Comparison of ENCODE assay signal across 8 cellular contexts in genomic region chr3:13495921-13496723, GRCh38.
A peak's percentile ranks its signal among the peaks of the same experiment; 100 is the strongest.
DNase-seq lines count a peak whose midpoint lies in the region; ATAC-seq and TF ChIP-seq lines count a peak whose summit lies in the region.

No MANE protein-coding gene starts in this region.

- TF ChIP-seq CTCF in GM12801 (IDR thresholded peaks at IDR 0.05; ENCODE audit: extremely low read depth, insufficient read length), result peak; percentile 84

- peak; percentile 43 for DNase-seq in NCI-H2171 (lab: John Stamatoyannopoulos, UW)
- DNase-seq in activated CD4-positive, CD25-positive, alpha-beta regulatory T cell treated with anti-CD3 and anti-CD28 coated beads, Interleukin-2, amount 50 U/mL, for 16 hours (ENCODE audit: low read depth, low spot score), result peak; percentile 12
- DNase-seq in caudate nucleus (lab: John Stamatoyannopoulos, UW), result peak in 58 of 61 donors; percentile 38 to 95 (median 72)
- peak; percentile 71 for DNase-seq in kidney tubule cell (ENCODE audit: low spot score)
- DNase-seq in stimulated activated CD4-positive, alpha-beta T cell treated with anti-CD3 and anti-CD28 coated beads, Interleukin-2, amount 100 ng/mL, for 24 hours, result peak; percentile 73 to 77
- no peak for DNase-seq in NCI-H187 treated with DMSO at 0.1 percent for 48 hours (lab: John Stamatoyannopoulos, UW)

- H3K27ac ChIP-seq in caudate nucleus (ENCODE audit: low read depth, low read length), result peak overlapping the region; percentile 89

- ATAC-seq in HG02678 (IDR thresholded peaks at IDR 0.05; ENCODE audit: unreplicated experiment), result peak; percentile 84
